Comparison of ENCODE assay signal across 1 cellular context in genomic region chr20:64220891-64221527, GRCh38.
A peak's percentile ranks its signal among the peaks of the same experiment; 100 is the strongest.
TF ChIP-seq lines count a peak whose summit lies in the region.

No MANE protein-coding gene starts in this region.

TF ChIP-seq in K562, 482 proteins besides CTCF, POLR2A, EP300 and RAD21 (continued from another document and continues in another):
- TF ChIP-seq RREB1 (CRISPR knock-in tag; IDR thresholded peaks at IDR 0.05) (no peak), ZNF609 (CRISPR knock-in tag; IDR thresholded peaks at IDR 0.05; ENCODE audit: borderline replicate concordance) (no peak; the same call in 1 of the 2 replicates), ZNF699 (CRISPR knock-in tag; IDR thresholded peaks at IDR 0.05; ENCODE audit: insufficient replicate concordance) (no peak), HLTF (IDR thresholded peaks at IDR 0.05) (peak; percentile 71; the same call in 1 of the 2 replicates), SETDB1 (IDR thresholded peaks at IDR 0.05; ENCODE audit: low read length) (no peak), CBFA2T3 (IDR thresholded peaks at IDR 0.05) (peak; percentile 100), ZNF436 (CRISPR knock-in tag; IDR thresholded peaks at IDR 0.05) (no peak), MTA3 (IDR thresholded peaks at IDR 0.05; ENCODE audit: borderline replicate concordance) (peak; percentile 69), ZNF668 (CRISPR knock-in tag; IDR thresholded peaks at IDR 0.05) (no peak; the same call in 1 of the 2 replicates), ZNF395 (CRISPR knock-in tag; IDR thresholded peaks at IDR 0.05) (peak; percentile 88), ZNF23 (CRISPR knock-in tag; IDR thresholded peaks at IDR 0.05) (no peak), TRIM25 (IDR thresholded peaks at IDR 0.05; ENCODE audit: borderline replicate concordance) (no peak), ATF1 (CRISPR knock-in tag; IDR thresholded peaks at IDR 0.05) (no peak), ATF1 (tag; IDR thresholded peaks at IDR 0.05) (peak; percentile 44), RFX7 (CRISPR knock-in tag; IDR thresholded peaks at IDR 0.05) (no peak), CBX2 (IDR thresholded peaks at IDR 0.05; ENCODE audit: insufficient read depth, low read length, poor library complexity, severe bottlenecking) (no peak), PHB2 (IDR thresholded peaks at IDR 0.05; ENCODE audit: low read depth) (peak; percentile 93), CBX1 (IDR thresholded peaks at IDR 0.05; ENCODE audit: low read depth) (no peak), TRIM28 (IDR thresholded peaks at IDR 0.05) (no peak), NR2C2 (CRISPR knock-in tag; IDR thresholded peaks at IDR 0.05) (no peak), NR2C2 (tag; IDR thresholded peaks at IDR 0.05) (peak; percentile 63; the same call in 1 of the 2 replicates), TOE1 (IDR thresholded peaks at IDR 0.05; ENCODE audit: borderline replicate concordance) (peak; percentile 57; the same call in 1 of the 2 replicates), TOE1 (CRISPR knock-in tag; IDR thresholded peaks at IDR 0.05; ENCODE audit: borderline replicate concordance, low read depth) (no peak), MED1 (CRISPR knock-in tag; IDR thresholded peaks at IDR 0.05; ENCODE audit: borderline replicate concordance) (no peak), ETV5 (CRISPR knock-in tag; IDR thresholded peaks at IDR 0.05; ENCODE audit: low read depth) (no peak), XRCC3 (IDR thresholded peaks at IDR 0.05) (no peak), CLOCK (CRISPR knock-in tag; IDR thresholded peaks at IDR 0.05; ENCODE audit: borderline replicate concordance) (peak; percentile 73; the same call in 1 of the 2 replicates), ZNF134 (CRISPR knock-in tag; conservative IDR thresholded peaks at IDR 0.05) (peak; percentile 48; the same call in 1 of the 2 replicates), GABPA (tag; conservative IDR thresholded peaks at IDR 0.05; ENCODE audit: low read depth) (no peak), ZNF143 (CRISPR knock-in tag; IDR thresholded peaks at IDR 0.05) (peak; percentile 83), THRAP3 (IDR thresholded peaks at IDR 0.05; ENCODE audit: borderline replicate concordance) (no peak), GTF3C2 (IDR thresholded peaks at IDR 0.05; ENCODE audit: borderline replicate concordance, extremely low read depth, insufficient read length) (no peak), ETV6 (IDR thresholded peaks at IDR 0.05; ENCODE audit: borderline replicate concordance in 1 of 2, low read depth in 2 of 2, low read length in 1 of 2) (no peak; a peak in 1 of 4 replicates), ETV6 (CRISPR knock-in tag; IDR thresholded peaks at IDR 0.05; ENCODE audit: borderline replicate concordance) (no peak), ZNF644 (tag; IDR thresholded peaks at IDR 0.05; ENCODE audit: low read depth) (peak; percentile 95), NR2F6 (CRISPR knock-in tag; IDR thresholded peaks at IDR 0.05) (peak; percentile 85; the same call in 1 of the 2 replicates), MCM3 (IDR thresholded peaks at IDR 0.05) (no peak), SMAD4 (CRISPR knock-in tag; conservative IDR thresholded peaks at IDR 0.05) (peak; percentile 95), ZNF217 (CRISPR knock-in tag; IDR thresholded peaks at IDR 0.05) (no peak), CEBPB (tag; IDR thresholded peaks at IDR 0.05) (0 out of 2 replicates have a peak, but pooled peaks have one; percentile 43), BRD4 (IDR thresholded peaks at IDR 0.05) (no peak), THAP12 (CRISPR knock-in tag; IDR thresholded peaks at IDR 0.05) (no peak), ZNF445 (CRISPR knock-in tag; IDR thresholded peaks at IDR 0.05; ENCODE audit: low read depth) (no peak)
